Comparison of ENCODE assay signal across 14 cellular contexts in genomic region chr2:231017250-231017636, GRCh38. TPM values are rescaled to one million over a fixed set of nuclear protein-coding genes. Genes with fewer than 3 reads are reported as not detected.
DNase-seq lines count a peak whose midpoint lies in the region; ATAC-seq and TF ChIP-seq lines count a peak whose summit lies in the region.
"Had no signal": no experiment of that assay in that cellular context is flagged by ENCODE, and none has a peak within 500 bp of the region (broad histone marks: within the 10 kb centered on the region; RNA-seq: fewer than 3 reads in every experiment).

No MANE protein-coding gene starts in this region.

- TF ChIP-seq CTCF in MCF 10A (IDR thresholded peaks at IDR 0.05; ENCODE audit: unreplicated experiment) (no peak), breast epithelium (IDR thresholded peaks at IDR 0.05) (no peak), testis (IDR thresholded peaks at IDR 0.05) (no peak), vagina (IDR thresholded peaks at IDR 0.05) (no peak)

- no peak overlapping the region for H3K27ac ChIP-seq in breast epithelium
- no peak overlapping the region for H3K27ac ChIP-seq in testis
- H3K27ac ChIP-seq in vagina, result no peak overlapping the region
- H3K27ac ChIP-seq: BLaER1 treated with 17β-estradiol and CSF1 and Interleukin-3, amounts not matched to agents 10 nM and 100 nM; gastrocnemius medialis had no signal

- H3K4me3 Mint-ChIP-seq in MCF 10A (ENCODE audit: unreplicated experiment), result no peak overlapping the region
- no peak overlapping the region for H3K4me3 Mint-ChIP-seq in central memory CD8-positive, alpha-beta T cell

- WGBS in testis, 2 donors, result 56 to 61% methylated on average over 5 of the region's 5 CpGs

- H3K27me3 ChIP-seq in breast epithelium (no peaks in the 10 kb centered on the region), testis (no peaks in the 10 kb centered on the region), vagina (no peaks in the 10 kb centered on the region)
- H3K27me3 ChIP-seq: BLaER1 treated with 17β-estradiol and CSF1 and Interleukin-3, amounts not matched to agents 10 nM and 100 nM; gastrocnemius medialis had no signal

- H3K4me1 ChIP-seq in breast epithelium, result no peaks in the 10 kb centered on the region
- no peaks in the 10 kb centered on the region for H3K4me1 ChIP-seq in testis
- no peaks in the 10 kb centered on the region for H3K4me1 ChIP-seq in vagina
- H3K4me1 ChIP-seq: BLaER1 treated with 17β-estradiol and CSF1 and Interleukin-3, amounts not matched to agents 10 nM and 100 nM; gastrocnemius medialis had no signal

- peaks cover 14% of the 10 kb centered on the region for H3K4me1 Mint-ChIP-seq in MCF 10A (ENCODE audit: insufficient read depth, unreplicated experiment)
- H3K4me1 Mint-ChIP-seq in central memory CD8-positive, alpha-beta T cell, result peaks cover 5% of the 10 kb centered on the region

- BruUV-seq in MCF 10A (replicated peaks; lab: Mats Ljungman, UMichigan), result no TSS peak

- TF ChIP-seq POLR2A in breast epithelium (IDR thresholded peaks at IDR 0.05), result no peak
- no peak for TF ChIP-seq POLR2A in testis (IDR thresholded peaks at IDR 0.05)
- no peak for TF ChIP-seq POLR2A in vagina (IDR thresholded peaks at IDR 0.05)

- POLR2A ChIA-PET in MCF 10A (lab: Yijun Ruan, JAX), result interaction anchor here (1.0 kb wide), 1 partner anchor 34 kb away, joined by 3 read pairs; no protein-coding TSS in a partner anchor

- H3K9me3 ChIP-seq in breast epithelium, result no peaks in the 10 kb centered on the region
- H3K9me3 ChIP-seq in testis, result no peaks in the 10 kb centered on the region
- no peaks in the 10 kb centered on the region for H3K9me3 ChIP-seq in vagina
- H3K9me3 ChIP-seq: BLaER1 treated with 17β-estradiol and CSF1 and Interleukin-3, amounts not matched to agents 10 nM and 100 nM; gastrocnemius medialis had no signal

- ATAC-seq in central memory CD8-positive, alpha-beta T cell (replicated peaks; ENCODE audit: extremely low read depth, poor library complexity, severe bottlenecking), result no peak
- ATAC-seq in GM21717 (IDR thresholded peaks at IDR 0.05; ENCODE audit: unreplicated experiment), result no peak
- ATAC-seq: activated CD4-positive, CD25-positive, alpha-beta regulatory T cell treated with anti-CD3 and anti-CD28 coated beads, Interleukin-2, amount 50 U/mL, for 24 hours; gastrocnemius medialis had no signal

- intact Hi-C loops in MCF 10A (cut with micrococcal nuclease), result no loop called here
- intact Hi-C loops in breast epithelium (cut with DNase I; ENCODE audit: low total_unique reads), result no loop called here
- intact Hi-C loops in testis (cut with DNase I; ENCODE audit: low total_unique reads), result no loop called here
- intact Hi-C loops in vagina (cut with DNase I), result no loop called here

- no peak for DNase-seq in MCF 10A (ENCODE audit: unreplicated experiment)
- DNase-seq in breast epithelium (ENCODE audit: low spot score in 2 of 2), result no peak
- DNase-seq in M059J (ENCODE audit: low read depth), result peak; percentile 20
- DNase-seq in central memory CD8-positive, alpha-beta T cell (ENCODE audit: low spot score in 2 of 2), result no peak
- peak; percentile 40 for DNase-seq in testis
- DNase-seq in vagina (ENCODE audit: extremely low spot score in 2 of 2), result no peak
- no peak for DNase-seq in SKM-1 (lab: John Stamatoyannopoulos, UW; ENCODE audit: unreplicated experiment)
- DNase-seq: activated T-cell treated with anti-CD3 and anti-CD28 coated beads, Interleukin-2, amount 50 U/mL, for 48 hours; gastrocnemius medialis had no signal

- H3K36me3 Mint-ChIP-seq in MCF 10A (ENCODE audit: insufficient read depth, unreplicated experiment), result no peaks in the 10 kb centered on the region
- peaks cover 2% of the 10 kb centered on the region for H3K36me3 Mint-ChIP-seq in central memory CD8-positive, alpha-beta T cell (ENCODE audit: insufficient read depth)

- H3K27ac Mint-ChIP-seq in MCF 10A (ENCODE audit: low read depth, unreplicated experiment), result peak overlapping the region; percentile 25
- H3K27ac Mint-ChIP-seq in central memory CD8-positive, alpha-beta T cell (ENCODE audit: low read depth), result peak overlapping the region; percentile 19

- no peak overlapping the region for H3K4me3 ChIP-seq in breast epithelium
- no peak overlapping the region for H3K4me3 ChIP-seq in testis
- no peak overlapping the region for H3K4me3 ChIP-seq in vagina
- H3K4me3 ChIP-seq: BLaER1 treated with 17β-estradiol and CSF1 and Interleukin-3, amounts not matched to agents 10 nM and 100 nM; gastrocnemius medialis had no signal

- H3K36me3 ChIP-seq in breast epithelium, result no peaks in the 10 kb centered on the region
- H3K36me3 ChIP-seq in testis (ENCODE audit: low read depth, missing control alignments), result no peaks in the 10 kb centered on the region
- no peaks in the 10 kb centered on the region for H3K36me3 ChIP-seq in vagina
- H3K36me3 ChIP-seq: BLaER1 treated with 17β-estradiol and CSF1 and Interleukin-3, amounts not matched to agents 10 nM and 100 nM; gastrocnemius medialis had no signal

- peaks cover 13% of the 10 kb centered on the region for H3K27me3 Mint-ChIP-seq in MCF 10A (ENCODE audit: insufficient read depth, unreplicated experiment)
- peaks cover 64% of the 10 kb centered on the region for H3K27me3 Mint-ChIP-seq in central memory CD8-positive, alpha-beta T cell

- CTCF ChIA-PET in MCF 10A (lab: Yijun Ruan, JAX), result interaction anchor here (0.8 to 1.7 kb wide), 2 partner anchors 30 to 167 kb away, joined by 4 to 5 read pairs; no protein-coding TSS in a partner anchor

- H3K9me3 Mint-ChIP-seq in MCF 10A (ENCODE audit: unreplicated experiment), result no peaks in the 10 kb centered on the region
- H3K9me3 Mint-ChIP-seq in central memory CD8-positive, alpha-beta T cell, result no peaks in the 10 kb centered on the region

RNA-seq across cellular contexts. Expression of gene C2orf72, which starts 20.1 kb away (rescaled TPM):
- total RNA-seq in MCF 10A (2022) (not detected in 2 replicates), breast epithelium (1 to 10 TPM in 2 of 3 donors, under 1 TPM in 1; 0.16 to 7.2 (median 1.3) TPM), testis (1 to 10 TPM; 5.3 to 6.9 TPM), vagina (0.25 TPM)
- 1.1 and 1.6 TPM in 2 replicates for total RNA-seq in M059J (2014; rRNA removed; shearing (Covaris generic))
- polyA plus RNA-seq in testis (ENCODE audit: insufficient read depth, low read depth, low replicate concordance), result 2.7 TPM
- total RNA-seq: pulmonary artery endothelial cell had no signal

RNA-seq across cellular contexts. Expression of gene SPATA3, which starts 21.3 kb away (rescaled TPM):
- not detected in 2 replicates for total RNA-seq in MCF 10A (2022)
- not detected for total RNA-seq in breast epithelium
- total RNA-seq in M059J (2014; rRNA removed; shearing (Covaris generic)), result not detected in 2 replicates
- total RNA-seq in testis, result 100 to 1,000 TPM in 1 of 2 donors, 10 to 100 TPM in 1; 18.6 to 127 TPM
- 211 TPM for polyA plus RNA-seq in testis (ENCODE audit: insufficient read depth, low read depth, low replicate concordance)
- not detected for total RNA-seq in vagina
- total RNA-seq: gastrocnemius medialis, kidney epithelial cell, pulmonary artery endothelial cell had no signal

RNA-seq across cellular contexts. Expression of gene PSMD1, which starts 39.4 kb away (rescaled TPM):
- 88.5 and 94.4 TPM in 2 replicates for total RNA-seq in MCF 10A (2022)
- total RNA-seq in breast epithelium, result 10 to 100 TPM; 63.8 to 73.0 (median 69.2) TPM
- total RNA-seq in M059J (2014; rRNA removed; shearing (Covaris generic)), result 81.2 and 109 TPM in 2 replicates
- 10 to 100 TPM; 60.8 to 66.8 TPM for total RNA-seq in testis
- polyA plus RNA-seq in testis (ENCODE audit: insufficient read depth, low read depth, low replicate concordance), result 69.6 TPM
- 40.5 TPM for total RNA-seq in vagina

Comparison
In these comparisons a context has a peak if more than half of its experiments do, and no peak if none do; other contexts are left out.
1. DNase-seq: peak in M059J (single experiment) and testis (single experiment); none in MCF 10A (single experiment), breast epithelium (0 of 2), central memory CD8-positive, alpha-beta T cell (0 of 2), vagina (0 of 2) and SKM-1 (single experiment).
2. RNA of gene SPATA3, which starts 21.3 kb away (total RNA-seq): 18.6 to 127 TPM in testis; not detected in MCF 10A, not detected in breast epithelium, not detected in M059J and not detected in vagina (single experiment); every median in the first group is over 10 times any median in the second.